ENCODE assay signal across 8 cellular contexts in genomic region chr11:16612801-16613400, GRCh38.
DNase-seq lines count a peak whose midpoint lies in the region; ATAC-seq, FAIRE-seq and TF ChIP-seq lines count a peak whose summit lies in the region.

No MANE protein-coding gene starts in this region.

- H3K79me2 ChIP-seq in K562 (ENCODE audit: control insufficient read depth, insufficient read depth, low read length) (no peaks in the 10 kb centered on the region), OCI-LY7 (ENCODE audit: insufficient read depth, low read depth, low read length) (no peaks in the 10 kb centered on the region)

- peak overlapping the region in 1 of 2 experiments; percentile 78; a peak in 1 of 4 replicates for H3K9ac ChIP-seq in K562 (ENCODE audit: insufficient read depth in 1 of 2, low read depth in 2 of 2, low read length in 2 of 2)

- WGBS in K562 (ENCODE audit: insufficient coverage, low coverage, missing lambda C conversion rate): 24% methylated on average over 19 of the region's 19 CpGs
- 3 to 4% methylated on average over 13 to 19 of the region's 19 CpGs for WGBS in upper lobe of left lung, 2 donors

- TF ChIP-seq RAD21 in K562 (CRISPR knock-in tag; conservative IDR thresholded peaks at IDR 0.05 in 1 of 2, IDR thresholded peaks at IDR 0.05 in 1 of 2): no peak

- H3K4me1 ChIP-seq in K562 (replicated peaks in 1 of 2; ENCODE audit: control insufficient read depth in 2 of 2, insufficient read depth in 2 of 2, low read length in 2 of 2) (peaks cover 6 to 21% of the 10 kb centered on the region in 2 experiments; a peak in 4 of 5 replicates), upper lobe of left lung (peaks cover 10 to 22% (median 18%) of the 10 kb centered on the region in 4 donors), OCI-LY7 (ENCODE audit: insufficient read depth, low read length, poor library complexity, severe bottlenecking) (no peaks in the 10 kb centered on the region)

- DNase-seq in Right ventricle myocardium inferior (ENCODE audit: missing footprints): no peak
- DNase-seq in cardiac septum (ENCODE audit: low spot score): no peak
- DNase-seq in K562 (ENCODE audit: extremely low read depth in 1 of 4, low spot score in 3 of 4): no peak
- peak; percentile 76 for DNase-seq in left kidney (ENCODE audit: low read depth, low spot score)
- DNase-seq in upper lobe of left lung: no peak
- no peak for DNase-seq in NCI-H1048 (lab: John Stamatoyannopoulos, UW)
- DNase-seq in OCI-LY7 (ENCODE audit: low spot score): no peak

- FAIRE-seq in K562 (lab: Jason Lieb, UNC): no peak

- H3K9me2 ChIP-seq in OCI-LY7 (ENCODE audit: insufficient read depth, low read length): no peaks in the 10 kb centered on the region

- H3K36me3 ChIP-seq in K562 (ENCODE audit: control insufficient read depth, insufficient read depth, low read length): no peaks in the 10 kb centered on the region
- no peaks in the 10 kb centered on the region for H3K36me3 ChIP-seq in upper lobe of left lung
- H3K36me3 ChIP-seq in OCI-LY7 (ENCODE audit: insufficient read depth, low read length): no peaks in the 10 kb centered on the region

- H3K27me3 ChIP-seq in K562 (ENCODE audit: control insufficient read depth in 2 of 2, insufficient read depth in 2 of 2, low read length in 2 of 2) (peaks cover 0 to 7% of the 10 kb centered on the region in 2 experiments; a peak in 2 of 5 replicates), upper lobe of left lung (peaks cover 0 to 51% (median 14%) of the 10 kb centered on the region in 4 donors)

- H3K9me1 ChIP-seq in K562 (ENCODE audit: control insufficient read depth, insufficient read depth, low read length): no peaks in the 10 kb centered on the region

- peak; percentile 23 for ATAC-seq in Right ventricle myocardium inferior
- ATAC-seq in K562: peak; percentile 9
- ATAC-seq in upper lobe of left lung (ENCODE audit: low FRiP score in 2 of 2): peak in 1 of 2 donors; percentile 30
- no peak for ATAC-seq in HG03097 (IDR thresholded peaks at IDR 0.05; ENCODE audit: low FRiP score, unreplicated experiment)

- no peak for TF ChIP-seq EP300 in K562 (IDR thresholded peaks at IDR 0.05; ENCODE audit: low read length)
- TF ChIP-seq EP300 in upper lobe of left lung (IDR thresholded peaks at IDR 0.05): no peak

- H3K9me3 ChIP-seq in K562 (replicated peaks; ENCODE audit: control insufficient read depth, insufficient read depth, low read depth, low read length) (no peaks in the 10 kb centered on the region), upper lobe of left lung (no peaks in the 10 kb centered on the region), OCI-LY7 (ENCODE audit: low read length) (no peaks in the 10 kb centered on the region)

- in situ Hi-C loops in K562 (cut with MboI): loop anchor here (25.0 kb wide), 1 partner anchor 776 kb away; no protein-coding TSS in a partner anchor

- POLR2A ChIA-PET in K562 (lab: Yijun Ruan, JAX): interaction anchor here (0.6 to 1.1 kb wide), 4 partner anchors 113 to 422 kb away, joined by 3 to 4 read pairs (median 4); no protein-coding TSS in a partner anchor
- POLR2A ChIA-PET in OCI-LY7 (lab: Charles Lee): interaction anchor here (0.5 kb wide), 1 partner anchor 79 kb away, joined by 3 read pairs; no protein-coding TSS in a partner anchor

- H3K4me2 ChIP-seq in K562 (ENCODE audit: insufficient read depth, low read length) (peak overlapping the region; percentile 81), OCI-LY7 (ENCODE audit: low read length) (no peak overlapping the region)

- H4K20me1 ChIP-seq in K562 (replicated peaks; ENCODE audit: control insufficient read depth, insufficient read depth, low read length): no peaks in the 10 kb centered on the region
- H4K20me1 ChIP-seq in OCI-LY7 (ENCODE audit: insufficient read depth, low read length): no peaks in the 10 kb centered on the region

- no peak overlapping the region for H3K27ac ChIP-seq in K562 (ENCODE audit: extremely low read depth, low read depth, low read length)
- no peak overlapping the region for H3K27ac ChIP-seq in upper lobe of left lung
- no peak overlapping the region for H3K27ac ChIP-seq in OCI-LY7 (ENCODE audit: low read depth, low read length, poor library complexity, severe bottlenecking)

- intact Hi-C loops in Right ventricle myocardium inferior (cut with DNase I) (loop anchor here (5.0 kb wide), 4 partner anchors 711 to 1286 kb away; no protein-coding TSS in a partner anchor), cardiac septum (cut with DNase I) (loop anchor here (5.0 kb wide), 4 partner anchors 376 to 1286 kb away; no protein-coding TSS in a partner anchor), K562 (cut with micrococcal nuclease) (loop anchor here (1.0 to 10.0 kb wide), 3 partner anchors 422 to 841 kb away; no protein-coding TSS in a partner anchor), OCI-LY7 (cut with micrococcal nuclease; ENCODE audit: unreplicated experiment) (loop anchor here (5.0 kb wide), 1 partner anchor 961 kb away; no protein-coding TSS in a partner anchor)

- BruUV-seq in K562 (replicated peaks; lab: Mats Ljungman, UMichigan) (no TSS peak), OCI-LY7 (replicated peaks; lab: Mats Ljungman, UMichigan) (no TSS peak)

- H2AFZ ChIP-seq in K562 (ENCODE audit: low read depth, low read length) (peak overlapping the region; percentile 79), OCI-LY7 (ENCODE audit: low read length) (no peak overlapping the region)

- CTCF ChIA-PET in K562 (lab: Yijun Ruan, JAX; ENCODE audit: low intra/inter-chr PET ratio): interaction anchor here (0.6 to 3.5 kb wide), 5 partner anchors 44 to 842 kb away, joined by 3 to 14 read pairs (median 4); no protein-coding TSS in a partner anchor
- CTCF ChIA-PET in OCI-LY7 (lab: Charles Lee; ENCODE audit: unreplicated experiment): interaction anchor here (0.7 to 1.1 kb wide), 2 partner anchors 20 to 963 kb away, joined by 3 read pairs; no protein-coding TSS in a partner anchor

- H3K4me3 ChIP-seq in K562 (peak overlapping the region; percentile 36), upper lobe of left lung (peak overlapping the region in 3 of 4 donors; percentile 16 to 38 (median 36)), OCI-LY7 (ENCODE audit: low read depth, low read length, poor library complexity, severe bottlenecking) (no peak overlapping the region)

- TF ChIP-seq POLR2A in K562 (conservative IDR thresholded peaks at IDR 0.05): no peak
- TF ChIP-seq POLR2A in upper lobe of left lung (IDR thresholded peaks at IDR 0.05): no peak

- TF ChIP-seq CTCF in K562 (IDR thresholded peaks at IDR 0.05 in 2 of 3, conservative IDR thresholded peaks at IDR 0.05 in 1 of 3; ENCODE audit: insufficient read depth in 2 of 3, low read depth in 1 of 3, low read length in 3 of 3) (no peak), upper lobe of left lung (IDR thresholded peaks at IDR 0.05) (no peak), OCI-LY7 (conservative IDR thresholded peaks at IDR 0.05; ENCODE audit: low read length) (no peak)

TF ChIP-seq in K562, 482 proteins besides CTCF, POLR2A, EP300 and RAD21 (continues in another document):
- TF ChIP-seq ZNF740 (CRISPR knock-in tag; IDR thresholded peaks at IDR 0.05) (0 out of 2 replicates have a peak, but pooled peaks have one; percentile 58), ZNF740 (tag; IDR thresholded peaks at IDR 0.05) (no peak), ZNF23 (CRISPR knock-in tag; IDR thresholded peaks at IDR 0.05) (no peak), NFIX (CRISPR knock-in tag; IDR thresholded peaks at IDR 0.05; ENCODE audit: low read depth) (no peak), MEIS2 (IDR thresholded peaks at IDR 0.05; ENCODE audit: partially characterized antibody) (peak; percentile 77), ZNF232 (CRISPR knock-in tag; IDR thresholded peaks at IDR 0.05) (no peak), MAFK (IDR thresholded peaks at IDR 0.05; ENCODE audit: low read length) (no peak), IFI16 (CRISPR knock-in tag; IDR thresholded peaks at IDR 0.05) (no peak), ZNF695 (CRISPR knock-in tag; IDR thresholded peaks at IDR 0.05) (no peak), SMARCA5 (IDR thresholded peaks at IDR 0.05) (no peak)
- TF ChIP-seq, protein P1, sequence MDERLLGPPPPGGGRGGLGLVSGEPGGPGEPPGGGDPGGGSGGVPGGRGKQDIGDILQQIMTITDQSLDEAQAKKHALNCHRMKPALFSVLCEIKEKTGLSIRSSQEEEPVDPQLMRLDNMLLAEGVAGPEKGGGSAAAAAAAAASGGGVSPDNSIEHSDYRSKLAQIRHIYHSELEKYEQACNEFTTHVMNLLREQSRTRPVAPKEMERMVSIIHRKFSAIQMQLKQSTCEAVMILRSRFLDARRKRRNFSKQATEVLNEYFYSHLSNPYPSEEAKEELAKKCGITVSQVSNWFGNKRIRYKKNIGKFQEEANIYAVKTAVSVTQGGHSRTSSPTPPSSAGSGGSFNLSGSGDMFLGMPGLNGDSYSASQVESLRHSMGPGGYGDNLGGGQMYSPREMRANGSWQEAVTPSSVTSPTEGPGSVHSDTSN (CRISPR knock-in tag; IDR thresholded peaks at IDR 0.05; ENCODE audit: low read depth): no peak
- TF ChIP-seq, protein P1 (tag; conservative IDR thresholded peaks at IDR 0.05; ENCODE audit: low read depth): peak; percentile 46; the same call in 1 of the 2 replicates
- TF ChIP-seq, protein P2, sequence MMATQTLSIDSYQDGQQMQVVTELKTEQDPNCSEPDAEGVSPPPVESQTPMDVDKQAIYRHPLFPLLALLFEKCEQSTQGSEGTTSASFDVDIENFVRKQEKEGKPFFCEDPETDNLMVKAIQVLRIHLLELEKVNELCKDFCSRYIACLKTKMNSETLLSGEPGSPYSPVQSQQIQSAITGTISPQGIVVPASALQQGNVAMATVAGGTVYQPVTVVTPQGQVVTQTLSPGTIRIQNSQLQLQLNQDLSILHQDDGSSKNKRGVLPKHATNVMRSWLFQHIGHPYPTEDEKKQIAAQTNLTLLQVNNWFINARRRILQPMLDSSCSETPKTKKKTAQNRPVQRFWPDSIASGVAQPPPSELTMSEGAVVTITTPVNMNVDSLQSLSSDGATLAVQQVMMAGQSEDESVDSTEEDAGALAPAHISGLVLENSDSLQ (IDR thresholded peaks at IDR 0.05): peak; percentile 74
